ENCODE assay signal across 12 cellular contexts in the genomic region with DNA sequence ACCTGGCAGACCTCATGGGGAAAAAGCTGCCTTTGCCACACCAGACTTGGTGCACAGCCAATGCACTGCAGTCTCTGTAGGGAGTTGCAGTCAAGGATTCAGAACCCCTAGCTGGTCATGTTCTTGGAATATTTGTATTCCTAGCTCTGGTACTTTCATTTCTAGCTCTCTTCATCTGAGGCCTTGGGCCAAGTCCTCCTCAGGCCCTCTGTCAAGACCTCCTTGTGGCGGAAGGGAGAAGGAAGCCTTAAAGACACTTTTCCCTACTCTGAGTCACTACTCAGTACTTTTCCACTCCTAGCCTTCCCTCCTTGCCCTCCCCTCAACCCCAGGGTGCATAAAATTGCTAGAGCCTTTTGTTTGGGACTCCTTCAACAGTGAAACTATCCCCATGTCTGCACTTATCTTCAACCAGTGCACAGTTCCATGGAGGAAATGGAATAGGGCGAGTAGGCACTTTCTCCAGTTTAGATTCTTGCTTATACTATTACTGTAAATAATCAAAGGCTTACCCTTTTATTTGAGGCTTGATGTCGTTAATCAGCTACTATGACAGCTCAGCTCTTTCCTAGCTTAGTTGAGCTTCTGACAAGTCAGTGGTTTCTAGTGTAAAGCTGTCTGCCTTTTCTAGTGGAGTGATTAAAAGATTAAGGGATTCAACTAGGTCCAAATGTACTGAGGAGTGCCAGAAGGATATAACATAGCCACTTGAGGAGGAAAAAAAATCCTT. TPM values are rescaled to one million over a fixed set of nuclear protein-coding genes. Genes with fewer than 3 reads are reported as not detected.
DNase-seq lines count a peak whose midpoint lies in the region; ATAC-seq, FAIRE-seq and TF ChIP-seq lines count a peak whose summit lies in the region.
"Had no signal": no experiment of that assay in that cellular context is flagged by ENCODE, and none has a peak within 500 bp of the region (broad histone marks: within the 10 kb centered on the region; RNA-seq: fewer than 3 reads in every experiment).

No MANE protein-coding gene starts in this region.

- ATAC-seq in lower lobe of right lung (peak; percentile 83 to 86), HG02759 (IDR thresholded peaks at IDR 0.05; ENCODE audit: unreplicated experiment) (no peak)

- TF ChIP-seq POLR2A in prostate gland (IDR thresholded peaks at IDR 0.05): no peak

- TF ChIP-seq CTCF in bronchial epithelial cell (IDR thresholded peaks at IDR 0.05; ENCODE audit: insufficient read depth, low read length, severe bottlenecking) (no peak), lower lobe of right lung (IDR thresholded peaks at IDR 0.05) (no peak), prostate gland (IDR thresholded peaks at IDR 0.05) (no peak)

- no peaks in the 10 kb centered on the region for H3K27me3 ChIP-seq in bronchial epithelial cell (ENCODE audit: control insufficient read depth, insufficient read depth, low read length)
- peaks cover 3% of the 10 kb centered on the region for H3K27me3 ChIP-seq in lower lobe of right lung (ENCODE audit: low read depth)
- H3K27me3 ChIP-seq in prostate gland (replicated peaks; ENCODE audit: insufficient read depth): no peaks in the 10 kb centered on the region
- H3K27me3 ChIP-seq: heart left ventricle had no signal

- H3K4me3 ChIP-seq in bronchial epithelial cell (ENCODE audit: low read depth, low read length) (no peak overlapping the region), lower lobe of right lung (no peak overlapping the region), prostate gland (no peak overlapping the region)
- H3K4me3 ChIP-seq: coronary artery, heart left ventricle had no signal

- 83% methylated on average over 3 of the region's 3 CpGs for WGBS in prostate gland

- H3K9me3 ChIP-seq in lower lobe of right lung: no peaks in the 10 kb centered on the region
- H3K9me3 ChIP-seq in prostate gland: no peaks in the 10 kb centered on the region
- H3K9me3 ChIP-seq: heart left ventricle had no signal

- DNase-seq in Daoy (ENCODE audit: low read depth) (peak; percentile 21), M059J (ENCODE audit: low read depth) (peak; percentile 88), bronchial epithelial cell (ENCODE audit: low read depth) (peak; percentile 12), lower lobe of right lung (no peak), NCI-H345 treated with DMSO at 0.1 percent for 48 hours (lab: John Stamatoyannopoulos, UW; ENCODE audit: unreplicated experiment) (no peak), NCI-H526 treated with DMSO at 0.1 percent for 48 hours (lab: John Stamatoyannopoulos, UW) (no peak), prostate gland (ENCODE audit: low spot score) (no peak)
- DNase-seq: heart left ventricle, NCI-H1092 treated with DMSO at 0.1 percent for 48 hours had no signal

- H3K4me1 ChIP-seq in lower lobe of right lung (no peaks in the 10 kb centered on the region), prostate gland (replicated peaks) (no peaks in the 10 kb centered on the region)
- H3K4me1 ChIP-seq: heart left ventricle had no signal

- FAIRE-seq in bronchial epithelial cell (lab: Jason Lieb, UNC): no peak

- intact Hi-C loops in lower lobe of right lung (cut with DNase I): no loop called here
- intact Hi-C loops in prostate gland (cut with DNase I): no loop called here

- H3K36me3 ChIP-seq in bronchial epithelial cell (ENCODE audit: control insufficient read depth, insufficient read depth, low read length) (no peaks in the 10 kb centered on the region), lower lobe of right lung (no peaks in the 10 kb centered on the region), prostate gland (no peaks in the 10 kb centered on the region)
- H3K36me3 ChIP-seq: heart left ventricle had no signal

- H3K27ac ChIP-seq in lower lobe of right lung (no peak overlapping the region), prostate gland (no peak overlapping the region)
- H3K27ac ChIP-seq: coronary artery had no signal

RNA-seq across cellular contexts. Expression of a gene that starts 15.8 kb away (rescaled TPM):
- total RNA-seq in Daoy (2014; rRNA removed; shearing (Covaris generic)): not detected in 2 replicates
- not detected in 2 replicates for total RNA-seq in M059J (2014; rRNA removed; shearing (Covaris generic))
- total RNA-seq in bronchial epithelial cell (0.53 and 1.0 TPM in 2 replicates), lower lobe of right lung (1.8 TPM), prostate gland (10 to 100 TPM in 1 of 2 donors, under 1 TPM in 1; 0.18 to 10.9 TPM)
- total RNA-seq: OCI-LY7 had no signal

RNA-seq across cellular contexts. Expression of a gene that starts 21.7 kb away (rescaled TPM):
- total RNA-seq in Daoy (2014; rRNA removed; shearing (Covaris generic)): 3.4 and 4.2 TPM in 2 replicates
- total RNA-seq in M059J (2014; rRNA removed; shearing (Covaris generic)): 7.3 and 7.6 TPM in 2 replicates
- 3.2 and 5.1 TPM in 2 replicates for total RNA-seq in bronchial epithelial cell
- total RNA-seq in lower lobe of right lung: 12.0 TPM
- 10 to 100 TPM; 12.3 to 16.5 TPM for total RNA-seq in prostate gland

Comparison
In these comparisons a context has a peak if more than half of its experiments do, and no peak if none do; other contexts are left out.
1. DNase-seq: peak in Daoy (single experiment), M059J (single experiment) and bronchial epithelial cell (single experiment); none in lower lobe of right lung (single experiment), NCI-H345 treated with DMSO at 0.1 percent for 48 hours (single experiment), NCI-H526 treated with DMSO at 0.1 percent for 48 hours (single experiment) and prostate gland (single experiment).